In genomic region chr9:32554107-32554506, GRCh38 we compare ENCODE assay signal across 15 cellular contexts. TPM values are rescaled to one million over a fixed set of nuclear protein-coding genes. Genes with fewer than 3 reads are reported as not detected.
DNase-seq lines count a peak whose midpoint lies in the region; ATAC-seq, FAIRE-seq and TF ChIP-seq lines count a peak whose summit lies in the region.
"Had no signal": no experiment of that assay in that cellular context is flagged by ENCODE, and none has a peak within 500 bp of the region (broad histone marks: within the 10 kb centered on the region; RNA-seq: fewer than 3 reads in every experiment).

No MANE protein-coding gene starts in this region.

- no peak overlapping the region for H2AFZ ChIP-seq in HepG2 (ENCODE audit: low read length)

- TF ChIP-seq CTCF in HepG2 (CRISPR knock-in tag; IDR thresholded peaks at IDR 0.05): no peak
- TF ChIP-seq CTCF in right lobe of liver (IDR thresholded peaks at IDR 0.05): no peak
- TF ChIP-seq CTCF in Panc1 (IDR thresholded peaks at IDR 0.05): no peak
- no peak for TF ChIP-seq CTCF in esophagus muscularis mucosa (IDR thresholded peaks at IDR 0.05)

- no peak for FAIRE-seq in HepG2 (lab: Jason Lieb, UNC)

- no peak overlapping the region for H3K9ac ChIP-seq in HepG2 (ENCODE audit: insufficient read depth, low read depth, low read length)

- H3K79me2 ChIP-seq in HepG2 (ENCODE audit: insufficient read depth, low read length): peaks cover 34% of the 10 kb centered on the region

- in situ Hi-C loops in HepG2 (cut with HindIII; ENCODE audit: extremely low pct_ligation_motif_present, low pct_unique_long_range_greater_than_20kb) (no loop called here), Panc1 (cut with HindIII; ENCODE audit: low pct_unique_long_range_greater_than_20kb, low sequenced_read_pairs) (loop anchor here (25.0 kb wide), 1 partner anchor 408 kb away; no protein-coding TSS in a partner anchor)

- intact Hi-C loops in HepG2 (cut with micrococcal nuclease; ENCODE audit: unreplicated experiment): no loop called here
- intact Hi-C loops in right lobe of liver (cut with DNase I): no loop called here
- intact Hi-C loops in Panc1 (cut with micrococcal nuclease; ENCODE audit: unreplicated experiment): no loop called here
- intact Hi-C loops in esophagus muscularis mucosa (cut with DNase I): loop anchor here (5.0 kb wide), 1 partner anchor 167 kb away; no protein-coding TSS in a partner anchor

- no peak overlapping the region for H3K4me3 ChIP-seq in HepG2 (replicated peaks in 1 of 3; ENCODE audit: insufficient read depth in 1 of 3, low read depth in 2 of 3, low read length in 3 of 3)
- H3K4me3 ChIP-seq in right lobe of liver: no peak overlapping the region
- no peak overlapping the region for H3K4me3 ChIP-seq in Panc1 (ENCODE audit: low read depth in 2 of 2, low read length in 2 of 2)
- H3K4me3 ChIP-seq in esophagus muscularis mucosa: no peak overlapping the region
- H3K4me3 ChIP-seq: SJSA1, thyroid gland had no signal

- H4K20me1 ChIP-seq in HepG2 (ENCODE audit: insufficient read depth, low read length): peaks cover 13% of the 10 kb centered on the region

- POLR2A ChIA-PET in HepG2 (lab: Yijun Ruan, JAX) (no interaction called here), Panc1 (lab: Charles Lee) (interaction anchor here (0.6 kb wide), 1 partner anchor 12 kb away, joined by 3 read pairs; no protein-coding TSS in a partner anchor)

- 92% methylated on average over 2 of the region's 2 CpGs for WGBS in HepG2 (ENCODE audit: low lambda C conversion rate)
- 70% methylated on average over 2 of the region's 2 CpGs for WGBS in right lobe of liver (ENCODE audit: insufficient coverage, low coverage, low lambda C conversion rate, missing lambda C conversion rate)
- 83% methylated on average over 2 of the region's 2 CpGs for WGBS in esophagus muscularis mucosa

- BruUV-seq in HepG2 (replicated peaks; lab: Mats Ljungman, UMichigan) (no TSS peak), Panc1 (replicated peaks; lab: Mats Ljungman, UMichigan) (no TSS peak)

- H3K36me3 ChIP-seq in HepG2 (replicated peaks in 1 of 2; ENCODE audit: control insufficient read depth in 1 of 2, insufficient read depth in 2 of 2, low read length in 2 of 2) (no peaks in the 10 kb centered on the region), right lobe of liver (no peaks in the 10 kb centered on the region), Panc1 (ENCODE audit: control insufficient read depth, insufficient read depth, low read length) (no peaks in the 10 kb centered on the region; the same call in 1 of the 2 replicates), esophagus muscularis mucosa (peaks cover 0 to 20% (median 2%) of the 10 kb centered on the region in 4 donors)
- H3K36me3 ChIP-seq: adrenal gland, thyroid gland had no signal

- peaks cover 36% of the 10 kb centered on the region for H3K4me1 Mint-ChIP-seq in stimulated activated memory B cell treated with anti-CD40 and anti-IgM and Interleukin-4, amounts not matched to agents 10 μg/mL and 1 μg/mL and 100 μg/mL, for 72 hours

- H3K4me1 ChIP-seq in HepG2 (ENCODE audit: insufficient read depth, low read length) (peaks cover 35% of the 10 kb centered on the region), right lobe of liver (peaks cover 0 to 13% (median 6%) of the 10 kb centered on the region in 4 donors), Panc1 (ENCODE audit: control insufficient read depth, insufficient read depth, low read length) (peaks cover 15% of the 10 kb centered on the region), esophagus muscularis mucosa (peaks cover 20 to 34% (median 23%) of the 10 kb centered on the region in 4 donors)
- H3K4me1 ChIP-seq: SJSA1 had no signal

- peak overlapping the region; percentile 98 for H3K27ac Mint-ChIP-seq in stimulated activated memory B cell treated with anti-CD40 and anti-IgM and Interleukin-4, amounts not matched to agents 10 μg/mL and 1 μg/mL and 100 μg/mL, for 72 hours

- H3K4me3 Mint-ChIP-seq in stimulated activated memory B cell treated with anti-CD40 and anti-IgM and Interleukin-4, amounts not matched to agents 10 μg/mL and 1 μg/mL and 100 μg/mL, for 72 hours: no peak overlapping the region

- H3K36me3 Mint-ChIP-seq in stimulated activated memory B cell treated with anti-CD40 and anti-IgM and Interleukin-4, amounts not matched to agents 10 μg/mL and 1 μg/mL and 100 μg/mL, for 72 hours: peaks cover 4% of the 10 kb centered on the region

- DNase-seq in HepG2 (ENCODE audit: low spot score): no peak
- no peak for DNase-seq in right lobe of liver
- no peak for DNase-seq in Panc1 (ENCODE audit: low read depth, low spot score)
- peak; percentile 15 for DNase-seq in dermis blood vessel endothelial cell
- DNase-seq in NCI-H2227 treated with DMSO at 0.1 percent for 48 hours (lab: John Stamatoyannopoulos, UW): no peak
- DNase-seq in esophagus muscularis mucosa (ENCODE audit: extremely low spot score): no peak
- DNase-seq in NCI-H82 (lab: John Stamatoyannopoulos, UW): no peak
- DNase-seq: activated CD4-positive, alpha-beta memory T cell treated with anti-CD3 and anti-CD28 coated beads, Interleukin-2, amount 10 ng/mL, durations not matched to agents 7 days and 5 days; adrenal gland; AML-193; midbrain; NCI-H510A; thyroid gland had no signal

- TF ChIP-seq RAD21 in HepG2 (CRISPR knock-in tag; IDR thresholded peaks at IDR 0.05): no peak

- ATAC-seq in HepG2: no peak
- ATAC-seq in right lobe of liver: no peak
- ATAC-seq in Panc1: no peak
- no peak for ATAC-seq in stimulated activated memory B cell treated with anti-CD40 and anti-IgM and Interleukin-4, amounts not matched to agents 10 μg/mL and 1 μg/mL and 100 μg/mL, for 72 hours

- no peaks in the 10 kb centered on the region for H3K27me3 Mint-ChIP-seq in stimulated activated memory B cell treated with anti-CD40 and anti-IgM and Interleukin-4, amounts not matched to agents 10 μg/mL and 1 μg/mL and 100 μg/mL, for 72 hours
- H3K27me3 Mint-ChIP-seq: activated CD4-positive, alpha-beta memory T cell treated with anti-CD3 and anti-CD28 coated beads, Interleukin-2, amount 10 ng/mL, durations not matched to agents 7 days and 5 days had no signal

- TF ChIP-seq POLR2A in HepG2 (IDR thresholded peaks at IDR 0.05; ENCODE audit: insufficient read depth in 1 of 2, low read depth in 2 of 2, low read length in 2 of 2): no peak
- TF ChIP-seq POLR2A in right lobe of liver (IDR thresholded peaks at IDR 0.05): no peak
- no peak for TF ChIP-seq POLR2A in esophagus muscularis mucosa (IDR thresholded peaks at IDR 0.05; ENCODE audit: low read depth)

- H3K4me2 ChIP-seq in HepG2 (ENCODE audit: low read depth, low read length): no peak overlapping the region

- H3K27me3 ChIP-seq in HepG2 (ENCODE audit: control insufficient read depth in 1 of 2, insufficient read depth in 2 of 2, low read length in 2 of 2): no peaks in the 10 kb centered on the region; a peak in 1 of 5 replicates
- no peaks in the 10 kb centered on the region for H3K27me3 ChIP-seq in right lobe of liver
- no peaks in the 10 kb centered on the region for H3K27me3 ChIP-seq in Panc1 (ENCODE audit: control insufficient read depth, insufficient read depth, low read length)
- H3K27me3 ChIP-seq in esophagus muscularis mucosa: no peaks in the 10 kb centered on the region
- H3K27me3 ChIP-seq: adrenal gland, SJSA1, thyroid gland had no signal

- H3K27ac ChIP-seq in HepG2 (ENCODE audit: extremely low read length, insufficient read depth, low read length) (no peak overlapping the region), right lobe of liver (no peak overlapping the region), Panc1 (ENCODE audit: low read length) (peak overlapping the region; percentile 84; the same call in 1 of the 2 replicates), esophagus muscularis mucosa (replicated peaks in 1 of 4) (peak overlapping the region in 1 of 4 donors; percentile 1)
- H3K27ac ChIP-seq: SJSA1, thyroid gland had no signal

- H3K9me3 Mint-ChIP-seq in stimulated activated memory B cell treated with anti-CD40 and anti-IgM and Interleukin-4, amounts not matched to agents 10 μg/mL and 1 μg/mL and 100 μg/mL, for 72 hours: no peaks in the 10 kb centered on the region
- H3K9me3 Mint-ChIP-seq: activated CD4-positive, alpha-beta memory T cell treated with anti-CD3 and anti-CD28 coated beads, Interleukin-2, amount 10 ng/mL, durations not matched to agents 7 days and 5 days had no signal

- no peaks in the 10 kb centered on the region for H3K9me3 ChIP-seq in HepG2 (ENCODE audit: low read length)
- no peaks in the 10 kb centered on the region for H3K9me3 ChIP-seq in right lobe of liver
- no peaks in the 10 kb centered on the region for H3K9me3 ChIP-seq in Panc1 (ENCODE audit: control insufficient read depth, insufficient read depth, low read depth, low read length)
- no peaks in the 10 kb centered on the region for H3K9me3 ChIP-seq in esophagus muscularis mucosa
- H3K9me3 ChIP-seq: adrenal gland, SJSA1, thyroid gland had no signal

- TF ChIP-seq EP300 in HepG2 (IDR thresholded peaks at IDR 0.05; ENCODE audit: low read depth in 2 of 2, low read length in 2 of 2): no peak
- no peak for TF ChIP-seq EP300 in HepG2 (CRISPR knock-in tag; IDR thresholded peaks at IDR 0.05; ENCODE audit: borderline replicate concordance)
- TF ChIP-seq EP300 in esophagus muscularis mucosa (IDR thresholded peaks at IDR 0.05): no peak

- CTCF ChIA-PET in HepG2 (lab: Yijun Ruan, JAX; ENCODE audit: low intra/inter-chr PET ratio, low total read pairs) (no interaction called here), Panc1 (lab: Charles Lee) (interaction anchor here (2.0 kb wide), 1 partner anchor 176 kb away, joined by 4 read pairs; no protein-coding TSS in a partner anchor)

RNA-seq across cellular contexts. Expression of gene TOPORS, which starts 1.7 kb away (rescaled TPM):
- total RNA-seq in HepG2 (2016; rRNA removed; fragmentation: Illumina TruSeq; extraction: Trizol) (19.6 and 28.8 TPM in 2 replicates), right lobe of liver (1 to 10 TPM; 6.0 to 9.6 (median 7.9) TPM), Panc1 (2021; ENCODE audit: unreplicated experiment) (21.2 TPM), dermis blood vessel endothelial cell (39.6 and 53.3 TPM in 2 replicates), esophagus muscularis mucosa (10 to 100 TPM; 16.5 to 25.9 (median 21.7) TPM)
- 1.3 and 1.6 TPM in 2 replicates for total RNA-seq in HepG2 (2016; cell fraction: cytosol; rRNA removed; fragmentation: Illumina TruSeq; extraction: Trizol; ENCODE audit: low read depth)
- 19.8 and 28.1 TPM in 2 replicates for total RNA-seq in HepG2 (2016; cell fraction: insoluble cytoplasmic fraction; rRNA removed; fragmentation: Illumina TruSeq; extraction: Trizol)
- 6.3 and 8.0 TPM in 2 replicates for total RNA-seq in HepG2 (2016; cell fraction: membrane; rRNA removed; fragmentation: Illumina TruSeq; extraction: Trizol)
- total RNA-seq in HepG2 (2016; cell fraction: nucleus; rRNA removed; fragmentation: Illumina TruSeq; extraction: Trizol): 22.5 and 24.6 TPM in 2 replicates
- 6.1 and 6.8 TPM in 2 replicates for polyA plus RNA-seq in HepG2 (2011; rRNA removed)
- polyA plus RNA-seq in HepG2 (2011; cell fraction: cytosol; rRNA removed): 3.0 and 5.4 TPM in 2 replicates
- polyA plus RNA-seq in HepG2 (2011; cell fraction: nucleus; rRNA removed): 5.5 and 6.1 TPM in 2 replicates
- 8.8 and 9.9 TPM in 2 replicates for polyA plus RNA-seq in HepG2 (2012)
- polyA plus RNA-seq in HepG2 (2016; cell fraction: cytosol; fragmentation: Illumina TruSeq; extraction: Trizol; ENCODE audit: low read depth): 0.35 and 0.49 TPM in 2 replicates
- polyA plus RNA-seq in HepG2 (2016; cell fraction: insoluble cytoplasmic fraction; fragmentation: Illumina TruSeq; extraction: Trizol; ENCODE audit: low read depth): 15.9 and 16.9 TPM in 2 replicates
- 1.6 and 1.9 TPM in 2 replicates for polyA plus RNA-seq in HepG2 (2016; cell fraction: membrane; fragmentation: Illumina TruSeq; extraction: Trizol; ENCODE audit: low read depth)
- polyA plus RNA-seq in HepG2 (2016; cell fraction: nucleus; fragmentation: Illumina TruSeq; extraction: Trizol; ENCODE audit: insufficient read depth, low read depth): 12.4 and 13.5 TPM in 2 replicates
- 9.1 and 14.1 TPM in 2 replicates for polyA minus RNA-seq in HepG2 (2011; rRNA and poly(A)+ RNA removed; ENCODE audit: low replicate concordance)
- 8.8 and 9.0 TPM in 2 replicates for polyA minus RNA-seq in HepG2 (2011; cell fraction: cytosol; rRNA and poly(A)+ RNA removed)
- 42.9 and 51.2 TPM in 2 replicates for polyA minus RNA-seq in HepG2 (2011; cell fraction: nucleus; rRNA and poly(A)+ RNA removed)
- 8.6 TPM for polyA plus RNA-seq in Panc1 (2012; ENCODE audit: insufficient read length)

RNA-seq across cellular contexts. Expression of gene SMIM27, which starts 2.0 kb away (rescaled TPM):
- 13.3 and 17.9 TPM in 2 replicates for total RNA-seq in HepG2 (2016; rRNA removed; fragmentation: Illumina TruSeq; extraction: Trizol)
- 75.6 and 99.3 TPM in 2 replicates for total RNA-seq in HepG2 (2016; cell fraction: cytosol; rRNA removed; fragmentation: Illumina TruSeq; extraction: Trizol; ENCODE audit: low read depth)
- 15.4 and 19.6 TPM in 2 replicates for total RNA-seq in HepG2 (2016; cell fraction: insoluble cytoplasmic fraction; rRNA removed; fragmentation: Illumina TruSeq; extraction: Trizol)
- total RNA-seq in HepG2 (2016; cell fraction: membrane; rRNA removed; fragmentation: Illumina TruSeq; extraction: Trizol): 37.2 and 52.4 TPM in 2 replicates
- total RNA-seq in HepG2 (2016; cell fraction: nucleus; rRNA removed; fragmentation: Illumina TruSeq; extraction: Trizol): 8.6 and 10.5 TPM in 2 replicates
- polyA plus RNA-seq in HepG2 (2011; rRNA removed): 19.0 and 22.5 TPM in 2 replicates
- polyA plus RNA-seq in HepG2 (2011; cell fraction: cytosol; rRNA removed): 3.6 and 3.7 TPM in 2 replicates
- 2.2 and 2.6 TPM in 2 replicates for polyA plus RNA-seq in HepG2 (2011; cell fraction: nucleus; rRNA removed)
- polyA plus RNA-seq in HepG2 (2012): 23.4 and 24.0 TPM in 2 replicates
- polyA plus RNA-seq in HepG2 (2016; cell fraction: cytosol; fragmentation: Illumina TruSeq; extraction: Trizol; ENCODE audit: low read depth): 83.9 and 98.8 TPM in 2 replicates
- 14.9 and 15.5 TPM in 2 replicates for polyA plus RNA-seq in HepG2 (2016; cell fraction: insoluble cytoplasmic fraction; fragmentation: Illumina TruSeq; extraction: Trizol; ENCODE audit: low read depth)
- 31.9 and 41.5 TPM in 2 replicates for polyA plus RNA-seq in HepG2 (2016; cell fraction: membrane; fragmentation: Illumina TruSeq; extraction: Trizol; ENCODE audit: low read depth)
- polyA plus RNA-seq in HepG2 (2016; cell fraction: nucleus; fragmentation: Illumina TruSeq; extraction: Trizol; ENCODE audit: insufficient read depth, low read depth): 11.4 and 12.7 TPM in 2 replicates
- polyA minus RNA-seq in HepG2 (2011; rRNA and poly(A)+ RNA removed; ENCODE audit: low replicate concordance): 5.2 and 6.4 TPM in 2 replicates
- 3.5 TPM in 1 of 2 replicates, not detected in the other for polyA minus RNA-seq in HepG2 (2011; cell fraction: cytosol; rRNA and poly(A)+ RNA removed)
- polyA minus RNA-seq in HepG2 (2011; cell fraction: nucleus; rRNA and poly(A)+ RNA removed): 4.6 and 4.9 TPM in 2 replicates
- 1 to 10 TPM in 5 of 6 experiments, under 1 TPM in 1; 0.49 to 7.4 (median 2.9) TPM for total RNA-seq in right lobe of liver
- 14.3 TPM for total RNA-seq in Panc1 (2021; ENCODE audit: unreplicated experiment)
- polyA plus RNA-seq in Panc1 (2012; ENCODE audit: insufficient read length): 12.8 TPM
- total RNA-seq in dermis blood vessel endothelial cell: 1.3 and 2.6 TPM in 2 replicates
- 10 to 100 TPM in 1 of 4 donors, 1 to 10 TPM in 3; 4.8 to 11.2 (median 7.8) TPM for total RNA-seq in esophagus muscularis mucosa

RNA-seq across cellular contexts. Expression of gene NDUFB6, which starts 18.9 kb away (rescaled TPM):
- total RNA-seq in HepG2 (2016; rRNA removed; fragmentation: Illumina TruSeq; extraction: Trizol) (81.9 and 106 TPM in 2 replicates), right lobe of liver (10 to 100 TPM; 28.9 to 39.9 (median 36.2) TPM), Panc1 (2021; ENCODE audit: unreplicated experiment) (85.3 TPM), dermis blood vessel endothelial cell (33.5 and 49.0 TPM in 2 replicates), esophagus muscularis mucosa (10 to 100 TPM; 38.5 to 52.5 (median 48.6) TPM)
- total RNA-seq in HepG2 (2016; cell fraction: cytosol; rRNA removed; fragmentation: Illumina TruSeq; extraction: Trizol; ENCODE audit: low read depth): 16.0 and 16.3 TPM in 2 replicates
- total RNA-seq in HepG2 (2016; cell fraction: insoluble cytoplasmic fraction; rRNA removed; fragmentation: Illumina TruSeq; extraction: Trizol): 86.2 and 119 TPM in 2 replicates
- 18.5 and 19.3 TPM in 2 replicates for total RNA-seq in HepG2 (2016; cell fraction: membrane; rRNA removed; fragmentation: Illumina TruSeq; extraction: Trizol)
- 35.9 and 39.7 TPM in 2 replicates for total RNA-seq in HepG2 (2016; cell fraction: nucleus; rRNA removed; fragmentation: Illumina TruSeq; extraction: Trizol)
- 21.5 and 31.2 TPM in 2 replicates for polyA plus RNA-seq in HepG2 (2011; rRNA removed)
- 28.6 and 29.6 TPM in 2 replicates for polyA plus RNA-seq in HepG2 (2011; cell fraction: cytosol; rRNA removed)
- 5.5 and 6.9 TPM in 2 replicates for polyA plus RNA-seq in HepG2 (2011; cell fraction: nucleus; rRNA removed)
- 27.7 and 34.6 TPM in 2 replicates for polyA plus RNA-seq in HepG2 (2012)
- polyA plus RNA-seq in HepG2 (2016; cell fraction: cytosol; fragmentation: Illumina TruSeq; extraction: Trizol; ENCODE audit: low read depth): 18.1 and 20.1 TPM in 2 replicates
- 93.0 and 110 TPM in 2 replicates for polyA plus RNA-seq in HepG2 (2016; cell fraction: insoluble cytoplasmic fraction; fragmentation: Illumina TruSeq; extraction: Trizol; ENCODE audit: low read depth)
- 18.7 and 19.9 TPM in 2 replicates for polyA plus RNA-seq in HepG2 (2016; cell fraction: membrane; fragmentation: Illumina TruSeq; extraction: Trizol; ENCODE audit: low read depth)
- polyA plus RNA-seq in HepG2 (2016; cell fraction: nucleus; fragmentation: Illumina TruSeq; extraction: Trizol; ENCODE audit: insufficient read depth, low read depth): 55.5 and 57.6 TPM in 2 replicates
- 16.1 and 20.8 TPM in 2 replicates for polyA minus RNA-seq in HepG2 (2011; rRNA and poly(A)+ RNA removed; ENCODE audit: low replicate concordance)
- 13.8 and 18.9 TPM in 2 replicates for polyA minus RNA-seq in HepG2 (2011; cell fraction: cytosol; rRNA and poly(A)+ RNA removed)
- 9.1 and 13.1 TPM in 2 replicates for polyA minus RNA-seq in HepG2 (2011; cell fraction: nucleus; rRNA and poly(A)+ RNA removed)
- 144 TPM for polyA plus RNA-seq in Panc1 (2012; ENCODE audit: insufficient read length)

RNA-seq across cellular contexts. Expression of gene RIGI, which starts 28.1 kb away (rescaled TPM):
- 8.2 and 12.2 TPM in 2 replicates for total RNA-seq in HepG2 (2016; rRNA removed; fragmentation: Illumina TruSeq; extraction: Trizol)
- 0.91 and 1.3 TPM in 2 replicates for total RNA-seq in HepG2 (2016; cell fraction: cytosol; rRNA removed; fragmentation: Illumina TruSeq; extraction: Trizol; ENCODE audit: low read depth)
- 8.1 and 11.7 TPM in 2 replicates for total RNA-seq in HepG2 (2016; cell fraction: insoluble cytoplasmic fraction; rRNA removed; fragmentation: Illumina TruSeq; extraction: Trizol)
- total RNA-seq in HepG2 (2016; cell fraction: membrane; rRNA removed; fragmentation: Illumina TruSeq; extraction: Trizol): 2.6 and 3.2 TPM in 2 replicates
- 8.1 and 8.4 TPM in 2 replicates for total RNA-seq in HepG2 (2016; cell fraction: nucleus; rRNA removed; fragmentation: Illumina TruSeq; extraction: Trizol)
- 2.4 and 3.0 TPM in 2 replicates for polyA plus RNA-seq in HepG2 (2011; rRNA removed)
- 1.1 and 1.9 TPM in 2 replicates for polyA plus RNA-seq in HepG2 (2011; cell fraction: cytosol; rRNA removed)
- polyA plus RNA-seq in HepG2 (2011; cell fraction: nucleus; rRNA removed): 2.3 and 3.2 TPM in 2 replicates
- polyA plus RNA-seq in HepG2 (2012): 3.1 and 3.3 TPM in 2 replicates
- polyA plus RNA-seq in HepG2 (2016; cell fraction: cytosol; fragmentation: Illumina TruSeq; extraction: Trizol; ENCODE audit: low read depth): 0.42 and 0.43 TPM in 2 replicates
- 5.9 and 6.7 TPM in 2 replicates for polyA plus RNA-seq in HepG2 (2016; cell fraction: insoluble cytoplasmic fraction; fragmentation: Illumina TruSeq; extraction: Trizol; ENCODE audit: low read depth)
- 0.74 and 0.97 TPM in 2 replicates for polyA plus RNA-seq in HepG2 (2016; cell fraction: membrane; fragmentation: Illumina TruSeq; extraction: Trizol; ENCODE audit: low read depth)
- 5.9 and 6.0 TPM in 2 replicates for polyA plus RNA-seq in HepG2 (2016; cell fraction: nucleus; fragmentation: Illumina TruSeq; extraction: Trizol; ENCODE audit: insufficient read depth, low read depth)
- 0.75 and 1.6 TPM in 2 replicates for polyA minus RNA-seq in HepG2 (2011; rRNA and poly(A)+ RNA removed; ENCODE audit: low replicate concordance)
- 1.9 and 2.4 TPM in 2 replicates for polyA minus RNA-seq in HepG2 (2011; cell fraction: cytosol; rRNA and poly(A)+ RNA removed)
- polyA minus RNA-seq in HepG2 (2011; cell fraction: nucleus; rRNA and poly(A)+ RNA removed): 8.5 and 11.7 TPM in 2 replicates
- 1 to 10 TPM; 2.7 to 6.1 (median 4.8) TPM for total RNA-seq in right lobe of liver
- total RNA-seq in Panc1 (2021; ENCODE audit: unreplicated experiment): 27.7 TPM
- 8.6 TPM for polyA plus RNA-seq in Panc1 (2012; ENCODE audit: insufficient read length)
- 30.3 TPM in 2 replicates for total RNA-seq in dermis blood vessel endothelial cell
- total RNA-seq in esophagus muscularis mucosa: 10 to 100 TPM in 1 of 4 donors, 1 to 10 TPM in 3; 6.5 to 10.1 (median 8.2) TPM
